9 cellular contexts compared by ENCODE assay signal in the genomic region with DNA sequence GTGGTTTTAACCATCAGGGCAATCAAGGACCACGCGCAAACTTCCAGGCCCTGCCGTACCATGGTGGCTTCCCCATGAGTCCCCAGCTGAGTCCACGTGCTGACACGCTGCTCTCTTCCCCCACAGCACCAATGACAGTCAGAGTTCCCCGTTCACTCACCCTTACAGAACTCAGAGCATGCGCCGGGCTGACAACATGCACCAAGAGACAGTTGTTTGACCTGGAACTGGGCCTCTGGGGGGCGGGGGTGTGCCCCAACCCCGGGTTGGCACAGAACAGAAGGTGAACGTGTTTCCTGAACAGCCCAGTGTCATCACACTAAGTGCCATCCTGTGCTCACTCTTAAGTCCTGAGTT. TPM values are rescaled to one million over a fixed set of nuclear protein-coding genes. Genes with fewer than 3 reads are reported as not detected.
DNase-seq lines count a peak whose midpoint lies in the region; ATAC-seq and TF ChIP-seq lines count a peak whose summit lies in the region.
"Had no signal": no experiment of that assay in that cellular context is flagged by ENCODE, and none has a peak within 500 bp of the region (broad histone marks: within the 10 kb centered on the region; RNA-seq: fewer than 3 reads in every experiment).

No MANE protein-coding gene starts in this region.

- H3K27ac ChIP-seq in suprapubic skin (no peak overlapping the region), foreskin keratinocyte (no peak overlapping the region)
- H3K27ac ChIP-seq: thyroid gland had no signal

- H3K4me3 Mint-ChIP-seq in activated naive CD8-positive, alpha-beta T cell treated with anti-CD3 and anti-CD28 coated beads for 36 hours: peak overlapping the region; percentile 12
- H3K4me3 Mint-ChIP-seq in stimulated activated effector memory CD8-positive, alpha-beta T cell treated with anti-CD3 and anti-CD28 coated beads, Interleukin-12 subunit alpha, Interleukin-12 subunit beta, amount 100 ng/mL, for 72 hours: peak overlapping the region; percentile 3
- no peak overlapping the region for H3K4me3 Mint-ChIP-seq in activated T-helper 2 cell treated with anti-CD3 and anti-CD28 coated beads, Interferon-gamma antibody, Interleukin-2, Interleukin-4, amounts not matched to agents 10 μg/mL and 5 μg/mL and 100 μg/mL, durations not matched to agents 14 hours and 24 hours and 36 hours (ENCODE audit: low read depth)

- H3K27me3 ChIP-seq in suprapubic skin (no peaks in the 10 kb centered on the region), foreskin keratinocyte (no peaks in the 10 kb centered on the region)
- H3K27me3 ChIP-seq: thyroid gland had no signal

- H3K27ac Mint-ChIP-seq in activated naive CD8-positive, alpha-beta T cell treated with anti-CD3 and anti-CD28 coated beads for 36 hours: peak overlapping the region; percentile 69
- H3K27ac Mint-ChIP-seq in stimulated activated effector memory CD8-positive, alpha-beta T cell treated with anti-CD3 and anti-CD28 coated beads, Interleukin-12 subunit alpha, Interleukin-12 subunit beta, amount 100 ng/mL, for 72 hours: no peak overlapping the region
- H3K27ac Mint-ChIP-seq in activated T-helper 2 cell treated with anti-CD3 and anti-CD28 coated beads, Interferon-gamma antibody, Interleukin-2, Interleukin-4, amounts not matched to agents 10 μg/mL and 5 μg/mL and 100 μg/mL, durations not matched to agents 14 hours and 24 hours and 36 hours: no peak overlapping the region

- H3K4me1 ChIP-seq in suprapubic skin (peaks cover 63% of the 10 kb centered on the region), foreskin keratinocyte (peaks cover 3% of the 10 kb centered on the region)

- TF ChIP-seq CTCF in suprapubic skin (IDR thresholded peaks at IDR 0.05): no peak
- TF ChIP-seq CTCF in foreskin keratinocyte (conservative IDR thresholded peaks at IDR 0.05): no peak

- H3K27me3 Mint-ChIP-seq in activated naive CD8-positive, alpha-beta T cell treated with anti-CD3 and anti-CD28 coated beads for 36 hours: no peaks in the 10 kb centered on the region
- H3K27me3 Mint-ChIP-seq in activated T-helper 2 cell treated with anti-CD3 and anti-CD28 coated beads, Interferon-gamma antibody, Interleukin-2, Interleukin-4, amounts not matched to agents 10 μg/mL and 5 μg/mL and 100 μg/mL, durations not matched to agents 14 hours and 24 hours and 36 hours (ENCODE audit: low read depth): no peaks in the 10 kb centered on the region

- peak; percentile 16 to 22 for DNase-seq in activated CD4-positive, alpha-beta T cell treated with anti-CD3 and anti-CD28 coated beads for 4 hours
- no peak for DNase-seq in activated CD4-positive, alpha-beta T cell treated with anti-CD3 and anti-CD28 coated beads for 1 hour
- peak; percentile 51 for DNase-seq in activated naive CD8-positive, alpha-beta T cell treated with anti-CD3 and anti-CD28 coated beads for 36 hours
- DNase-seq in stimulated activated effector memory CD8-positive, alpha-beta T cell treated with anti-CD3 and anti-CD28 coated beads, Interleukin-12 subunit alpha, Interleukin-12 subunit beta, amount 100 ng/mL, for 72 hours (ENCODE audit: low spot score in 2 of 2): no peak
- DNase-seq in suprapubic skin (ENCODE audit: low spot score in 2 of 2) (no peak), foreskin keratinocyte (no peak)
- DNase-seq in activated T-helper 2 cell treated with anti-CD3 and anti-CD28 coated beads, Interferon-gamma antibody, Interleukin-2, Interleukin-4, amounts not matched to agents 10 μg/mL and 5 μg/mL and 100 μg/mL, durations not matched to agents 14 hours and 24 hours and 36 hours (ENCODE audit: low spot score): no peak
- DNase-seq: thyroid gland had no signal

- no peak overlapping the region for H3K4me3 ChIP-seq in suprapubic skin
- H3K4me3 ChIP-seq: thyroid gland had no signal

- TF ChIP-seq EP300 in suprapubic skin (IDR thresholded peaks at IDR 0.05): no peak

- peaks cover 55% of the 10 kb centered on the region for H3K36me3 Mint-ChIP-seq in activated naive CD8-positive, alpha-beta T cell treated with anti-CD3 and anti-CD28 coated beads for 36 hours
- peaks cover 29% of the 10 kb centered on the region for H3K36me3 Mint-ChIP-seq in stimulated activated effector memory CD8-positive, alpha-beta T cell treated with anti-CD3 and anti-CD28 coated beads, Interleukin-12 subunit alpha, Interleukin-12 subunit beta, amount 100 ng/mL, for 72 hours
- peaks cover 59% of the 10 kb centered on the region for H3K36me3 Mint-ChIP-seq in activated T-helper 2 cell treated with anti-CD3 and anti-CD28 coated beads, Interferon-gamma antibody, Interleukin-2, Interleukin-4, amounts not matched to agents 10 μg/mL and 5 μg/mL and 100 μg/mL, durations not matched to agents 14 hours and 24 hours and 36 hours (ENCODE audit: low read depth)

- no peaks in the 10 kb centered on the region for H3K36me3 ChIP-seq in suprapubic skin
- H3K36me3 ChIP-seq: thyroid gland had no signal

- peaks cover 85% of the 10 kb centered on the region for H3K4me1 Mint-ChIP-seq in activated naive CD8-positive, alpha-beta T cell treated with anti-CD3 and anti-CD28 coated beads for 36 hours
- peaks cover 94% of the 10 kb centered on the region for H3K4me1 Mint-ChIP-seq in stimulated activated effector memory CD8-positive, alpha-beta T cell treated with anti-CD3 and anti-CD28 coated beads, Interleukin-12 subunit alpha, Interleukin-12 subunit beta, amount 100 ng/mL, for 72 hours
- H3K4me1 Mint-ChIP-seq in activated T-helper 2 cell treated with anti-CD3 and anti-CD28 coated beads, Interferon-gamma antibody, Interleukin-2, Interleukin-4, amounts not matched to agents 10 μg/mL and 5 μg/mL and 100 μg/mL, durations not matched to agents 14 hours and 24 hours and 36 hours (ENCODE audit: low read depth): peaks cover 67% of the 10 kb centered on the region

- intact Hi-C loops in activated T-helper 2 cell treated with anti-CD3 and anti-CD28 coated beads, Interferon-gamma antibody, Interleukin-2, Interleukin-4, amounts not matched to agents 10 μg/mL and 5 μg/mL and 100 μg/mL, durations not matched to agents 14 hours and 24 hours and 36 hours (cut with micrococcal nuclease): no loop called here

- peaks cover 3% of the 10 kb centered on the region for H3K9me3 Mint-ChIP-seq in activated naive CD8-positive, alpha-beta T cell treated with anti-CD3 and anti-CD28 coated beads for 36 hours
- no peaks in the 10 kb centered on the region for H3K9me3 Mint-ChIP-seq in stimulated activated effector memory CD8-positive, alpha-beta T cell treated with anti-CD3 and anti-CD28 coated beads, Interleukin-12 subunit alpha, Interleukin-12 subunit beta, amount 100 ng/mL, for 72 hours
- no peaks in the 10 kb centered on the region for H3K9me3 Mint-ChIP-seq in activated T-helper 2 cell treated with anti-CD3 and anti-CD28 coated beads, Interferon-gamma antibody, Interleukin-2, Interleukin-4, amounts not matched to agents 10 μg/mL and 5 μg/mL and 100 μg/mL, durations not matched to agents 14 hours and 24 hours and 36 hours

- 81% methylated on average over 7 of the region's 11 CpGs for WGBS in suprapubic skin

- no peak for TF ChIP-seq POLR2A in suprapubic skin (IDR thresholded peaks at IDR 0.05)

- H3K9me3 ChIP-seq in suprapubic skin: no peaks in the 10 kb centered on the region
- H3K9me3 ChIP-seq: thyroid gland had no signal

- ATAC-seq in HG02981 (IDR thresholded peaks at IDR 0.05; ENCODE audit: unreplicated experiment) (peak; percentile 44), foreskin keratinocyte (no peak)
- peak; percentile 89 for ATAC-seq in stimulated activated effector memory CD8-positive, alpha-beta T cell treated with anti-CD3 and anti-CD28 coated beads, Interleukin-12 subunit alpha, Interleukin-12 subunit beta, amount 100 ng/mL, for 72 hours

RNA-seq across cellular contexts. Expression of a gene that starts 29.4 kb away (rescaled TPM):
- 10 to 100 TPM; 49.1 to 61.4 TPM for total RNA-seq in activated naive CD8-positive, alpha-beta T cell treated with anti-CD3 and anti-CD28 coated beads for 36 hours
- total RNA-seq in suprapubic skin (10 to 100 TPM; 27.9 to 38.7 (median 29.9) TPM), foreskin keratinocyte (16.5 and 18.4 TPM in 2 replicates)
- 10.7 and 11.9 TPM in 2 replicates for polyA plus RNA-seq in foreskin keratinocyte
- total RNA-seq in activated T-helper 2 cell treated with anti-CD3 and anti-CD28 coated beads, Interferon-gamma antibody, Interleukin-2, Interleukin-4, amounts not matched to agents 10 μg/mL and 5 μg/mL and 100 μg/mL, durations not matched to agents 14 hours and 24 hours and 36 hours: 47.6 and 53.2 TPM in 2 replicates

Comparison
In these comparisons a context has a peak if more than half of its experiments do, and no peak if none do; other contexts are left out.
1. DNase-seq: peak in activated CD4-positive, alpha-beta T cell treated with anti-CD3 and anti-CD28 coated beads for 4 hours (2 of 2) and activated naive CD8-positive, alpha-beta T cell treated with anti-CD3 and anti-CD28 coated beads for 36 hours (single experiment); none in activated CD4-positive, alpha-beta T cell treated with anti-CD3 and anti-CD28 coated beads for 1 hour (single experiment), stimulated activated effector memory CD8-positive, alpha-beta T cell treated with anti-CD3 and anti-CD28 coated beads, Interleukin-12 subunit alpha, Interleukin-12 subunit beta, amount 100 ng/mL, for 72 hours (0 of 2), suprapubic skin (0 of 2), foreskin keratinocyte (0 of 2) and activated T-helper 2 cell treated with anti-CD3 and anti-CD28 coated beads, Interferon-gamma antibody, Interleukin-2, Interleukin-4, amounts not matched to agents 10 μg/mL and 5 μg/mL and 100 μg/mL, durations not matched to agents 14 hours and 24 hours and 36 hours (single experiment).